Comparison of ENCODE assay signal across 23 cellular contexts in genomic region chr11:69499946-69500284, GRCh38. TPM values are rescaled to one million over a fixed set of nuclear protein-coding genes. Genes with fewer than 3 reads are reported as not detected.
"Had no signal": no experiment of that assay in that cellular context is flagged by ENCODE, and none has a peak within 500 bp of the region (broad histone marks: within the 10 kb centered on the region; RNA-seq: fewer than 3 reads in every experiment).

No MANE protein-coding gene starts in this region.

- H3K27me3 ChIP-seq: body of pancreas, colonic mucosa, ovary, right lobe of liver, thyroid gland had no signal

- H3K9me3 ChIP-seq: body of pancreas, colonic mucosa, mucosa of descending colon, ovary, psoas muscle, right lobe of liver, thyroid gland had no signal

- ATAC-seq: activated CD8-positive, alpha-beta T cell treated with anti-CD3 and anti-CD28 coated beads, Interleukin-2, amount 10 ng/mL, durations not matched to agents 7 days and 5 days; body of pancreas; foreskin keratinocyte; psoas muscle; right lobe of liver had no signal

- H3K36me3 ChIP-seq: colonic mucosa, ovary, right lobe of liver, thyroid gland had no signal

- H3K4me3 ChIP-seq: body of pancreas, colonic mucosa, mucosa of descending colon, ovary, psoas muscle, right lobe of liver, thyroid gland had no signal

- DNase-seq: activated CD4-positive, alpha-beta T cell treated with anti-CD3 and anti-CD28 coated beads, Interleukin-2, amount 10 ng/mL, durations not matched to agents 24 days and 14 days; activated CD8-positive, alpha-beta T cell treated with anti-CD3 and anti-CD28 coated beads, Interleukin-2, amount 10 ng/mL, durations not matched to agents 7 days and 5 days; activated naive CD4-positive, alpha-beta T cell treated with anti-CD3 and anti-CD28 coated beads for 36 hours; activated T-cell treated with anti-CD3 and anti-CD28 coated beads, Interleukin-2, amount 50 U/mL, for 24 hours; colonic mucosa; foreskin keratinocyte; hypothalamus; islet precursor cell; mammary epithelial cell; naive B cell; stimulated activated CD4-positive, alpha-beta T cell treated with anti-CD3 and anti-CD28 coated beads, Interleukin-4, amount 100 ng/mL, for 4 hours; thyroid gland had no signal

- H3K27ac ChIP-seq: body of pancreas, colonic mucosa, foreskin keratinocyte, ovary, psoas muscle, right lobe of liver, thyroid gland had no signal

- H3K4me1 ChIP-seq: colonic mucosa, foreskin keratinocyte had no signal

RNA-seq across cellular contexts. Expression of gene LINC01488, which starts 18.5 kb away (rescaled TPM):
- total RNA-seq: activated CD4-positive, alpha-beta T cell treated with anti-CD3 and anti-CD28 coated beads, Interleukin-2, amount 10 ng/mL, durations not matched to agents 24 days and 14 days; activated CD8-positive, alpha-beta T cell treated with anti-CD3 and anti-CD28 coated beads, Interleukin-2, amount 10 ng/mL, durations not matched to agents 7 days and 5 days; activated naive CD4-positive, alpha-beta T cell treated with anti-CD3 and anti-CD28 coated beads for 36 hours; activated T-helper 2 cell treated with anti-CD3 and anti-CD28 coated beads, Interferon-gamma antibody, Interleukin-2, Interleukin-4, amounts not matched to agents 10 μg/mL and 5 μg/mL and 100 μg/mL, durations not matched to agents 14 hours and 24 hours and 36 hours; body of pancreas; colonic mucosa; epithelial cell of proximal tubule; fibroblast of lung; foreskin keratinocyte; left colon; mammary epithelial cell; mucosa of descending colon; neural crest cell; ovary; psoas muscle; thyroid gland; urinary bladder had no signal
- polyA plus RNA-seq: fibroblast of lung, foreskin keratinocyte, mammary epithelial cell, ovary had no signal
